13 cellular contexts compared by ENCODE assay signal in the genomic region with DNA sequence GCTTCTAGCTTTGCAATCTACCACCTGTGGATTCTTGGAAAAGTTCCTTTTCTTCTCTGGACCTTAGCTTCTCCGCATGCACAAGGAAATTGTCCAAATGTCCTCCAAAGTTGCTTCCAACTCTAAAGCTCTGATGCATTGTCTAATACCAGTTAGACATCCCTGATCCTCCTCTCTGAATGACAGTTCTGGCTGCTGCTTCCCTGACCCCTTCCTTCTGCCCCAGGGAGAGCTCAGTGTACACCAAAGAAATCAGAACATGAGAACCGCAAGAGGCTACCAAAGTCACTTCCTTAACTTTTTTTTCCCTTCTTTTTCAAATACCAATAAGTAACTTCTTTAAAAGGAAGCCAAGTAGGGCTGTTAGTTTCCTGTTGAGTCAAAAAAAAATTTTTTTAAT.
DNase-seq lines count a peak whose midpoint lies in the region; ATAC-seq and TF ChIP-seq lines count a peak whose summit lies in the region.
"Had no signal": no experiment of that assay in that cellular context is flagged by ENCODE, and none has a peak within 500 bp of the region (broad histone marks: within the 10 kb centered on the region; RNA-seq: fewer than 3 reads in every experiment).

No MANE protein-coding gene starts in this region.

- peaks cover 16% of the 10 kb centered on the region for H3K4me1 ChIP-seq in left ventricle myocardium inferior
- peaks cover 0 to 20% of the 10 kb centered on the region in 2 donors for H3K4me1 ChIP-seq in right atrium auricular region
- H3K4me1 ChIP-seq: A549 had no signal

- H3K9me3 ChIP-seq in left ventricle myocardium inferior (replicated peaks) (peaks cover 9% of the 10 kb centered on the region), right atrium auricular region (peaks cover 0 to 3% of the 10 kb centered on the region in 2 donors)
- H3K9me3 ChIP-seq: A549 had no signal

- H3K36me3 ChIP-seq in left ventricle myocardium inferior: no peaks in the 10 kb centered on the region
- H3K36me3 ChIP-seq in right atrium auricular region: no peaks in the 10 kb centered on the region

- TF ChIP-seq CTCF in left ventricle myocardium inferior (IDR thresholded peaks at IDR 0.05; ENCODE audit: borderline replicate concordance) (no peak), right atrium auricular region (IDR thresholded peaks at IDR 0.05) (no peak)

- H3K9me3 Mint-ChIP-seq in activated naive CD8-positive, alpha-beta T cell treated with anti-CD3 and anti-CD28 coated beads for 36 hours: peaks cover 5% of the 10 kb centered on the region

- no peak overlapping the region for H3K4me3 ChIP-seq in left ventricle myocardium inferior
- H3K4me3 ChIP-seq in right atrium auricular region: no peak overlapping the region
- H3K4me3 ChIP-seq: A549 had no signal

- H3K27ac ChIP-seq in left ventricle myocardium inferior (replicated peaks): peak overlapping the region; percentile 80
- H3K27ac ChIP-seq in right atrium auricular region: peak overlapping the region in 1 of 2 donors; percentile 74
- H3K27ac ChIP-seq: 22Rv1, A549 had no signal

- H3K27me3 Mint-ChIP-seq in activated naive CD8-positive, alpha-beta T cell treated with anti-CD3 and anti-CD28 coated beads for 36 hours: peaks cover 21% of the 10 kb centered on the region

- DNase-seq in DMS 273 (lab: John Stamatoyannopoulos, UW; ENCODE audit: unreplicated experiment) (peak; percentile 59), DMS 273 treated with DMSO at 0.1 percent for 48 hours (lab: John Stamatoyannopoulos, UW) (no peak), left ventricle myocardium inferior (no peak), right atrium auricular region (ENCODE audit: low spot score) (no peak), left kidney (ENCODE audit: low read depth, low spot score) (peak; percentile 47)
- DNase-seq in activated naive CD8-positive, alpha-beta T cell treated with anti-CD3 and anti-CD28 coated beads for 36 hours: no peak
- DNase-seq: AML-193; Calu3; CD8-positive, alpha-beta T cell; H9 had no signal

- H3K4me1 Mint-ChIP-seq in activated naive CD8-positive, alpha-beta T cell treated with anti-CD3 and anti-CD28 coated beads for 36 hours: no peaks in the 10 kb centered on the region

- no peak for ATAC-seq in HG03354 (IDR thresholded peaks at IDR 0.05; ENCODE audit: poor library complexity, severe bottlenecking, unreplicated experiment)
- ATAC-seq: A549; CD8-positive, alpha-beta T cell had no signal

- H3K4me3 Mint-ChIP-seq in activated naive CD8-positive, alpha-beta T cell treated with anti-CD3 and anti-CD28 coated beads for 36 hours: no peak overlapping the region
- H3K4me3 Mint-ChIP-seq: CD8-positive, alpha-beta T cell; H9 had no signal

- no peaks in the 10 kb centered on the region for H3K27me3 ChIP-seq in left ventricle myocardium inferior (ENCODE audit: low read depth)
- no peaks in the 10 kb centered on the region for H3K27me3 ChIP-seq in right atrium auricular region

- H3K27ac Mint-ChIP-seq in activated naive CD8-positive, alpha-beta T cell treated with anti-CD3 and anti-CD28 coated beads for 36 hours: no peak overlapping the region
- H3K27ac Mint-ChIP-seq: CD8-positive, alpha-beta T cell; H9 had no signal

- intact Hi-C loops in left ventricle myocardium inferior (cut with micrococcal nuclease): no loop called here

- no peaks in the 10 kb centered on the region for H3K36me3 Mint-ChIP-seq in activated naive CD8-positive, alpha-beta T cell treated with anti-CD3 and anti-CD28 coated beads for 36 hours
- H3K36me3 Mint-ChIP-seq: CD8-positive, alpha-beta T cell had no signal

Comparison
In these comparisons a context has a peak if more than half of its experiments do, and no peak if none do; other contexts are left out.
1. DNase-seq: peak in DMS 273 (single experiment) and left kidney (single experiment); none in DMS 273 treated with DMSO at 0.1 percent for 48 hours (single experiment), left ventricle myocardium inferior (single experiment), right atrium auricular region (single experiment) and activated naive CD8-positive, alpha-beta T cell treated with anti-CD3 and anti-CD28 coated beads for 36 hours (single experiment).